10 cellular contexts compared by ENCODE assay signal in genomic region chr6:87574237-87574636, GRCh38. TPM values are rescaled to one million over a fixed set of nuclear protein-coding genes. Genes with fewer than 3 reads are reported as not detected.
A peak's percentile ranks its signal among the peaks of the same experiment; 100 is the strongest.
DNase-seq lines count a peak whose midpoint lies in the region; ATAC-seq and TF ChIP-seq lines count a peak whose summit lies in the region.
"Had no signal": no experiment of that assay in that cellular context is flagged by ENCODE, and none has a peak within 500 bp of the region (broad histone marks: within the 10 kb centered on the region; RNA-seq: fewer than 3 reads in every experiment).

No MANE protein-coding gene starts in this region.

- H3K4me3 Mint-ChIP-seq in activated CD8-positive, alpha-beta T cell treated with anti-CD3 and anti-CD28 coated beads for 36 hours = no peak overlapping the region
- peak overlapping the region; percentile 0 for H3K4me3 Mint-ChIP-seq in memory B cell

- peaks cover 2% of the 10 kb centered on the region for H3K9me3 Mint-ChIP-seq in activated CD8-positive, alpha-beta T cell treated with anti-CD3 and anti-CD28 coated beads for 36 hours
- H3K9me3 Mint-ChIP-seq in memory B cell = no peaks in the 10 kb centered on the region

- H3K27me3 Mint-ChIP-seq in activated CD8-positive, alpha-beta T cell treated with anti-CD3 and anti-CD28 coated beads for 36 hours = no peaks in the 10 kb centered on the region
- H3K27me3 Mint-ChIP-seq in memory B cell = no peaks in the 10 kb centered on the region

- DNase-seq in DMS53 treated with DMSO at 0.1 percent for 48 hours (lab: John Stamatoyannopoulos, UW; ENCODE audit: unreplicated experiment) (peak; percentile 74), memory B cell (ENCODE audit: low spot score in 2 of 2) (no peak), UCSD-AML1 (lab: John Stamatoyannopoulos, UW; ENCODE audit: unreplicated experiment) (no peak), T1000 (lab: John Stamatoyannopoulos, UW) (no peak), GOT3 (lab: John Stamatoyannopoulos, UW) (no peak)
- no peak for DNase-seq in activated CD8-positive, alpha-beta T cell treated with anti-CD3 and anti-CD28 coated beads for 36 hours
- DNase-seq: T-helper 9 cell, transverse colon had no signal

- H3K36me3 ChIP-seq in HEK293 (ENCODE audit: control insufficient read depth in 2 of 2, insufficient read depth in 1 of 2, low read length in 2 of 2) = peaks cover 3 to 11% of the 10 kb centered on the region in 2 experiments; a peak in 2 of 3 replicates
- H3K36me3 ChIP-seq: transverse colon had no signal

- H3K4me3 ChIP-seq in HEK293 (ENCODE audit: low read depth, low read length) = no peak overlapping the region
- H3K4me3 ChIP-seq: lung, transverse colon had no signal

- peak overlapping the region; percentile 5 for H3K27ac Mint-ChIP-seq in activated CD8-positive, alpha-beta T cell treated with anti-CD3 and anti-CD28 coated beads for 36 hours
- H3K27ac Mint-ChIP-seq in memory B cell = no peak overlapping the region

- no peak overlapping the region for H3K27ac ChIP-seq in HEK293 (ENCODE audit: extremely low read depth, low read depth, low read length)
- H3K27ac ChIP-seq: transverse colon had no signal

- peaks cover 12% of the 10 kb centered on the region; the same call in 1 of the 2 replicates for H3K4me1 ChIP-seq in HEK293 (ENCODE audit: control insufficient read depth, insufficient read depth, low read length)

- peak; percentile 24 for ATAC-seq in activated CD8-positive, alpha-beta T cell treated with anti-CD3 and anti-CD28 coated beads for 36 hours
- no peak for ATAC-seq in memory B cell (ENCODE audit: low read depth)

- intact Hi-C loops in activated CD8-positive, alpha-beta T cell treated with anti-CD3 and anti-CD28 coated beads for 36 hours (cut with micrococcal nuclease) = no loop called here

- POLR2A ChIA-PET in HEK293 (lab: Yijun Ruan, JAX) = no interaction called here
- POLR2A ChIA-PET in activated CD8-positive, alpha-beta T cell treated with anti-CD3 and anti-CD28 coated beads for 36 hours (lab: Charles Lee) = interaction anchor here (0.6 to 0.7 kb wide), 3 partner anchors 12 to 1936 kb away, joined by 3 to 4 read pairs (median 4); no protein-coding TSS in a partner anchor

- no peaks in the 10 kb centered on the region for H3K9me3 ChIP-seq in HEK293 (ENCODE audit: control insufficient read depth, insufficient read depth, low read depth, low read length)
- H3K9me3 ChIP-seq: transverse colon had no signal

- H3K36me3 Mint-ChIP-seq in activated CD8-positive, alpha-beta T cell treated with anti-CD3 and anti-CD28 coated beads for 36 hours (ENCODE audit: low read depth) = peaks cover 27% of the 10 kb centered on the region
- H3K36me3 Mint-ChIP-seq in memory B cell = peaks cover 19% of the 10 kb centered on the region

- TF ChIP-seq CTCF in HEK293 (tag by site-specific recombination; IDR thresholded peaks at IDR 0.05) = no peak
- TF ChIP-seq CTCF in activated CD8-positive, alpha-beta T cell treated with anti-CD3 and anti-CD28 coated beads for 36 hours (IDR thresholded peaks at IDR 0.05) = no peak

- CTCF ChIA-PET in HEK293 (lab: Yijun Ruan, JAX) = interaction anchor here (0.6 to 1.4 kb wide), 5 partner anchors 10 to 1802 kb away, joined by 3 to 9 read pairs (median 5); no protein-coding TSS in a partner anchor
- CTCF ChIA-PET in activated CD8-positive, alpha-beta T cell treated with anti-CD3 and anti-CD28 coated beads for 36 hours (lab: Charles Lee) = no interaction called here

- peaks cover 48% of the 10 kb centered on the region for H3K4me1 Mint-ChIP-seq in activated CD8-positive, alpha-beta T cell treated with anti-CD3 and anti-CD28 coated beads for 36 hours (ENCODE audit: low read depth)
- peaks cover 28% of the 10 kb centered on the region for H3K4me1 Mint-ChIP-seq in memory B cell

TF ChIP-seq in HEK293, 187 proteins besides CTCF, POLR2A, EP300 and RAD21:
- no peak for TF ChIP-seq HOXD13 (CRISPR knock-in tag; IDR thresholded peaks at IDR 0.05; ENCODE audit: borderline replicate concordance)
- TF ChIP-seq ZFP3 (tag by site-specific recombination; IDR thresholded peaks at IDR 0.05; ENCODE audit: low read depth) = no peak
- TF ChIP-seq ZNF341 (tag by site-specific recombination; IDR thresholded peaks at IDR 0.05; ENCODE audit: low read depth) = no peak
- TF ChIP-seq ZNF23 (tag by site-specific recombination; IDR thresholded peaks at IDR 0.05; ENCODE audit: borderline replicate concordance) = no peak
- TF ChIP-seq, protein P1, sequence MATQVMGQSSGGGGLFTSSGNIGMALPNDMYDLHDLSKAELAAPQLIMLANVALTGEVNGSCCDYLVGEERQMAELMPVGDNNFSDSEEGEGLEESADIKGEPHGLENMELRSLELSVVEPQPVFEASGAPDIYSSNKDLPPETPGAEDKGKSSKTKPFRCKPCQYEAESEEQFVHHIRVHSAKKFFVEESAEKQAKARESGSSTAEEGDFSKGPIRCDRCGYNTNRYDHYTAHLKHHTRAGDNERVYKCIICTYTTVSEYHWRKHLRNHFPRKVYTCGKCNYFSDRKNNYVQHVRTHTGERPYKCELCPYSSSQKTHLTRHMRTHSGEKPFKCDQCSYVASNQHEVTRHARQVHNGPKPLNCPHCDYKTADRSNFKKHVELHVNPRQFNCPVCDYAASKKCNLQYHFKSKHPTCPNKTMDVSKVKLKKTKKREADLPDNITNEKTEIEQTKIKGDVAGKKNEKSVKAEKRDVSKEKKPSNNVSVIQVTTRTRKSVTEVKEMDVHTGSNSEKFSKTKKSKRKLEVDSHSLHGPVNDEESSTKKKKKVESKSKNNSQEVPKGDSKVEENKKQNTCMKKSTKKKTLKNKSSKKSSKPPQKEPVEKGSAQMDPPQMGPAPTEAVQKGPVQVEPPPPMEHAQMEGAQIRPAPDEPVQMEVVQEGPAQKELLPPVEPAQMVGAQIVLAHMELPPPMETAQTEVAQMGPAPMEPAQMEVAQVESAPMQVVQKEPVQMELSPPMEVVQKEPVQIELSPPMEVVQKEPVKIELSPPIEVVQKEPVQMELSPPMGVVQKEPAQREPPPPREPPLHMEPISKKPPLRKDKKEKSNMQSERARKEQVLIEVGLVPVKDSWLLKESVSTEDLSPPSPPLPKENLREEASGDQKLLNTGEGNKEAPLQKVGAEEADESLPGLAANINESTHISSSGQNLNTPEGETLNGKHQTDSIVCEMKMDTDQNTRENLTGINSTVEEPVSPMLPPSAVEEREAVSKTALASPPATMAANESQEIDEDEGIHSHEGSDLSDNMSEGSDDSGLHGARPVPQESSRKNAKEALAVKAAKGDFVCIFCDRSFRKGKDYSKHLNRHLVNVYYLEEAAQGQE (tag by site-specific recombination; IDR thresholded peaks at IDR 0.05) = no peak
- TF ChIP-seq SCRT2 (tag by site-specific recombination; IDR thresholded peaks at IDR 0.05) = no peak
- TF ChIP-seq ZBTB26 (tag by site-specific recombination; optimal IDR thresholded peaks at IDR 0.05) = no peak
- TF ChIP-seq FEZF1 (tag by site-specific recombination; IDR thresholded peaks at IDR 0.05) = no peak
- no peak for TF ChIP-seq ZNF248 (tag by site-specific recombination; IDR thresholded peaks at IDR 0.05)
- no peak for TF ChIP-seq ZNF830 (tag by site-specific recombination; IDR thresholded peaks at IDR 0.05; ENCODE audit: low read depth)
- no peak for TF ChIP-seq ZNF221 (tag by site-specific recombination; IDR thresholded peaks at IDR 0.05; ENCODE audit: borderline replicate concordance)
- no peak for TF ChIP-seq GLIS1 (tag by site-specific recombination; IDR thresholded peaks at IDR 0.05)
- TF ChIP-seq ZNF48 (tag by site-specific recombination; IDR thresholded peaks at IDR 0.05) = no peak
- TF ChIP-seq ZNF266 (tag by site-specific recombination; IDR thresholded peaks at IDR 0.05; ENCODE audit: low read depth) = no peak
- 0 out of 2 replicates have a peak, but pooled peaks have one; percentile 38 for TF ChIP-seq PRDM1 (tag by site-specific recombination; IDR thresholded peaks at IDR 0.05)
- no peak for TF ChIP-seq ZNF335 (tag by site-specific recombination; conservative IDR thresholded peaks at IDR 0.05)
- no peak for TF ChIP-seq OVOL3 (tag by site-specific recombination; IDR thresholded peaks at IDR 0.05)
- TF ChIP-seq, protein P2, sequence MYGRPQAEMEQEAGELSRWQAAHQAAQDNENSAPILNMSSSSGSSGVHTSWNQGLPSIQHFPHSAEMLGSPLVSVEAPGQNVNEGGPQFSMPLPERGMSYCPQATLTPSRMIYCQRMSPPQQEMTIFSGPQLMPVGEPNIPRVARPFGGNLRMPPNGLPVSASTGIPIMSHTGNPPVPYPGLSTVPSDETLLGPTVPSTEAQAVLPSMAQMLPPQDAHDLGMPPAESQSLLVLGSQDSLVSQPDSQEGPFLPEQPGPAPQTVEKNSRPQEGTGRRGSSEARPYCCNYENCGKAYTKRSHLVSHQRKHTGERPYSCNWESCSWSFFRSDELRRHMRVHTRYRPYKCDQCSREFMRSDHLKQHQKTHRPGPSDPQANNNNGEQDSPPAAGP (tag by site-specific recombination; IDR thresholded peaks at IDR 0.05) = no peak
- no peak for TF ChIP-seq ZNF202 (tag by site-specific recombination; IDR thresholded peaks at IDR 0.05; ENCODE audit: borderline replicate concordance)
- no peak for TF ChIP-seq REPIN1 (tag by site-specific recombination; IDR thresholded peaks at IDR 0.05; ENCODE audit: low read depth)
- no peak for TF ChIP-seq ZNF214 (tag by site-specific recombination; IDR thresholded peaks at IDR 0.05; ENCODE audit: borderline replicate concordance)
- TF ChIP-seq ZEB2 (tag by site-specific recombination; IDR thresholded peaks at IDR 0.05) = no peak
- TF ChIP-seq ZBTB17 (tag by site-specific recombination; IDR thresholded peaks at IDR 0.05) = peak; percentile 60
- TF ChIP-seq ZNF626 (tag by site-specific recombination; IDR thresholded peaks at IDR 0.05) = no peak
- peak; percentile 54 for TF ChIP-seq ZNF366 (tag by site-specific recombination; conservative IDR thresholded peaks at IDR 0.05)
- TF ChIP-seq ZNF37A (tag by site-specific recombination; IDR thresholded peaks at IDR 0.05) = no peak

RNA-seq across cellular contexts. Expression of gene RARS2, which starts 15.6 kb away (rescaled TPM):
- 10 to 100 TPM; 17.4 to 20.4 TPM for total RNA-seq in activated CD8-positive, alpha-beta T cell treated with anti-CD3 and anti-CD28 coated beads for 36 hours

RNA-seq across cellular contexts. Expression of gene ORC3, which starts 15.7 kb away (rescaled TPM):
- total RNA-seq in activated CD8-positive, alpha-beta T cell treated with anti-CD3 and anti-CD28 coated beads for 36 hours = 10 to 100 TPM; 35.8 to 36.6 TPM
